17 cellular contexts compared by ENCODE assay signal in genomic region chr12:45601888-45602287, GRCh38.
"Had no signal": no experiment of that assay in that cellular context is flagged by ENCODE, and none has a peak within 500 bp of the region (broad histone marks: within the 10 kb centered on the region; RNA-seq: fewer than 3 reads in every experiment).

No MANE protein-coding gene starts in this region.

- DNase-seq: activated CD4-positive, alpha-beta T cell treated with anti-CD3 and anti-CD28 coated beads, Interleukin-2, amount 10 ng/mL, durations not matched to agents 24 days and 14 days; activated CD8-positive, alpha-beta T cell treated with anti-CD3 and anti-CD28 coated beads for 36 hours; activated effector memory CD4-positive, alpha-beta T cell treated with anti-CD3 and anti-CD28 coated beads, Interleukin-2, amount 50 U/mL, for 16 hours; activated naive CD4-positive, alpha-beta T cell treated with anti-CD3 and anti-CD28 coated beads, Interleukin-2, amount 50 U/mL, for 16 hours; activated T-cell treated with anti-CD3 and anti-CD28 coated beads, Interleukin-2, amount 50 U/mL, for 48 hours; cerebellar nuclear complex; dermis blood vessel endothelial cell; effector memory CD8-positive, alpha-beta T cell; foreskin keratinocyte; left cardiac atrium; posterior cingulate gyrus; stimulated activated naive B cell treated with anti-CD40 and anti-IgM and Interleukin-4, amounts not matched to agents 10 μg/mL and 1 μg/mL and 100 μg/mL, for 72 hours; thyroid gland had no signal

- H3K4me3 Mint-ChIP-seq: activated CD4-positive, alpha-beta T cell treated with anti-CD3 and anti-CD28 coated beads, Interleukin-2, amount 10 ng/mL, durations not matched to agents 24 days and 14 days; activated CD8-positive, alpha-beta T cell treated with anti-CD3 and anti-CD28 coated beads for 36 hours; effector memory CD8-positive, alpha-beta T cell; natural killer cell treated with Interleukin-12 subunit alpha and Interleukin-12 subunit beta and Interleukin-15 and Interleukin-18, amount 100 ng/mL, for 72 hours; stimulated activated naive B cell treated with anti-CD40 and anti-IgM and Interleukin-4, amounts not matched to agents 10 μg/mL and 1 μg/mL and 100 μg/mL, for 72 hours; T-helper 1 cell treated with Interleukin-12 subunit alpha and Interleukin-12 subunit beta and Interleukin-4 antibody, amounts not matched to agents 30 μg/mL and 1 μg/mL, for 36 hours had no signal

- H3K9me3 ChIP-seq: thyroid gland had no signal

- H3K27me3 Mint-ChIP-seq: activated CD8-positive, alpha-beta T cell treated with anti-CD3 and anti-CD28 coated beads for 36 hours had no signal

- H3K27ac Mint-ChIP-seq: activated CD4-positive, alpha-beta T cell treated with anti-CD3 and anti-CD28 coated beads, Interleukin-2, amount 10 ng/mL, durations not matched to agents 24 days and 14 days; activated CD8-positive, alpha-beta T cell treated with anti-CD3 and anti-CD28 coated beads for 36 hours; effector memory CD8-positive, alpha-beta T cell; stimulated activated naive B cell treated with anti-CD40 and anti-IgM and Interleukin-4, amounts not matched to agents 10 μg/mL and 1 μg/mL and 100 μg/mL, for 72 hours; T-helper 1 cell treated with Interleukin-12 subunit alpha and Interleukin-12 subunit beta and Interleukin-4 antibody, amounts not matched to agents 30 μg/mL and 1 μg/mL, for 36 hours had no signal

- H3K27ac ChIP-seq: ascending aorta, breast epithelium, foreskin keratinocyte, thyroid gland had no signal

- H3K27me3 ChIP-seq: ascending aorta, breast epithelium, foreskin keratinocyte, thyroid gland had no signal

- H3K4me1 Mint-ChIP-seq: activated CD4-positive, alpha-beta T cell treated with anti-CD3 and anti-CD28 coated beads, Interleukin-2, amount 10 ng/mL, durations not matched to agents 24 days and 14 days; stimulated activated naive B cell treated with anti-CD40 and anti-IgM and Interleukin-4, amounts not matched to agents 10 μg/mL and 1 μg/mL and 100 μg/mL, for 72 hours had no signal

- H3K4me3 ChIP-seq: ascending aorta, breast epithelium, thyroid gland had no signal

- H3K36me3 ChIP-seq: ascending aorta, breast epithelium, thyroid gland had no signal

- H3K4me1 ChIP-seq: ascending aorta, breast epithelium, thyroid gland had no signal
